In the genomic region with DNA sequence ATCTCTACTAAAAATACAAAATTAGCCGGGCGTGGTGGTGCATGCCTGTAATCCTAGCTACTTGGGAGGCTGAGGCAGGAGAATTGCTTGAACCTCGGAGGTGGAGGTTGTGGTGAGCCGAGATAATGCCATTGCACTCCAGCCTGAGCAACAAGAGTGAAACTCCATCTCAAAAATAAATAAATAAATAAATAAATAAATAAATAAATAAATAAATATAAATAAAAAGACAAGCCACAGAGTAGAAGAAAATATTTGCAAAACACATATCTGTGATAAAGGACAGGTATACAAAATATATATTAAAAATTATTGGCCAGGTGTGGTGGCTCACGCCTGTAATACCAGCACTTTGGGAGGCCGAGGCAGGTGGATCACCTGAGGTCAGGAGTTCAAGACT, we compare ENCODE assay signal across 2 cellular contexts.
DNase-seq lines count a peak whose midpoint lies in the region; ATAC-seq, FAIRE-seq and TF ChIP-seq lines count a peak whose summit lies in the region.
"Not testable (repeated sequence)": the region's sequence is repeated elsewhere in the genome, so short reads cannot be mapped to it uniquely, and the experiment has no call there.

No MANE protein-coding gene starts in this region.

- not testable (repeated sequence) for H3K4me1 ChIP-seq in A549; HEK293 (ENCODE audit: control insufficient read depth, insufficient read depth, low read length)

- ATAC-seq in A549 = not testable (repeated sequence)

- DNase-seq in A549 (ENCODE audit: low read depth in 1 of 2, low spot score in 1 of 2) = not testable (repeated sequence)

- not testable (repeated sequence) for H3K36me3 ChIP-seq in HEK293 (ENCODE audit: control insufficient read depth in 2 of 2, insufficient read depth in 1 of 2, low read length in 2 of 2)

- not testable (repeated sequence) for H3K27ac ChIP-seq in A549; HEK293 (ENCODE audit: extremely low read depth, low read depth, low read length)

- not testable (repeated sequence) for H3K9me3 ChIP-seq in A549; HEK293 (ENCODE audit: control insufficient read depth, insufficient read depth, low read depth, low read length)

- H3K4me2 ChIP-seq in A549 = not testable (repeated sequence)

- not testable (repeated sequence) for FAIRE-seq in A549 (lab: Jason Lieb, UNC)

- TF ChIP-seq RAD21 in A549 (conservative IDR thresholded peaks at IDR 0.05 in 1 of 2, IDR thresholded peaks at IDR 0.05 in 1 of 2) = not testable (repeated sequence)

- TF ChIP-seq EP300 in A549 (IDR thresholded peaks at IDR 0.05) = not testable (repeated sequence)

- not testable (repeated sequence) for H3K4me3 ChIP-seq in A549; HEK293 (ENCODE audit: low read depth, low read length)

- TF ChIP-seq CTCF in A549 (IDR thresholded peaks at IDR 0.05); HEK293 (tag by site-specific recombination; IDR thresholded peaks at IDR 0.05): not testable (repeated sequence)

- TF ChIP-seq POLR2A in A549 (IDR thresholded peaks at IDR 0.05; ENCODE audit: low read length) = not testable (repeated sequence)

- POLR2A ChIA-PET in A549 (lab: Yijun Ruan, JAX); HEK293 (lab: Yijun Ruan, JAX): not testable (repeated sequence)

- CTCF ChIA-PET in A549 (lab: Yijun Ruan, JAX) (interaction anchor here (0.7 kb wide), 1 partner anchor 205 kb away, joined by 3 read pairs; no protein-coding TSS in a partner anchor), HEK293 (lab: Yijun Ruan, JAX) (interaction anchor here (0.6 kb wide), 1 partner anchor 186 kb away, joined by 4 read pairs; no protein-coding TSS in a partner anchor)

- 69% methylated on average over 6 of the region's 6 CpGs for WGBS in A549 (ENCODE audit: missing lambda C conversion rate)

TF ChIP-seq in A549, 52 proteins besides CTCF, POLR2A, EP300 and RAD21:
- peak; percentile 15; the same call in 1 of the 2 replicates for TF ChIP-seq ZC3H11A (IDR thresholded peaks at IDR 0.05)

TF ChIP-seq in HEK293, 187 proteins besides CTCF, POLR2A, EP300 and RAD21 (continues in another document):
- TF ChIP-seq, protein P1, sequence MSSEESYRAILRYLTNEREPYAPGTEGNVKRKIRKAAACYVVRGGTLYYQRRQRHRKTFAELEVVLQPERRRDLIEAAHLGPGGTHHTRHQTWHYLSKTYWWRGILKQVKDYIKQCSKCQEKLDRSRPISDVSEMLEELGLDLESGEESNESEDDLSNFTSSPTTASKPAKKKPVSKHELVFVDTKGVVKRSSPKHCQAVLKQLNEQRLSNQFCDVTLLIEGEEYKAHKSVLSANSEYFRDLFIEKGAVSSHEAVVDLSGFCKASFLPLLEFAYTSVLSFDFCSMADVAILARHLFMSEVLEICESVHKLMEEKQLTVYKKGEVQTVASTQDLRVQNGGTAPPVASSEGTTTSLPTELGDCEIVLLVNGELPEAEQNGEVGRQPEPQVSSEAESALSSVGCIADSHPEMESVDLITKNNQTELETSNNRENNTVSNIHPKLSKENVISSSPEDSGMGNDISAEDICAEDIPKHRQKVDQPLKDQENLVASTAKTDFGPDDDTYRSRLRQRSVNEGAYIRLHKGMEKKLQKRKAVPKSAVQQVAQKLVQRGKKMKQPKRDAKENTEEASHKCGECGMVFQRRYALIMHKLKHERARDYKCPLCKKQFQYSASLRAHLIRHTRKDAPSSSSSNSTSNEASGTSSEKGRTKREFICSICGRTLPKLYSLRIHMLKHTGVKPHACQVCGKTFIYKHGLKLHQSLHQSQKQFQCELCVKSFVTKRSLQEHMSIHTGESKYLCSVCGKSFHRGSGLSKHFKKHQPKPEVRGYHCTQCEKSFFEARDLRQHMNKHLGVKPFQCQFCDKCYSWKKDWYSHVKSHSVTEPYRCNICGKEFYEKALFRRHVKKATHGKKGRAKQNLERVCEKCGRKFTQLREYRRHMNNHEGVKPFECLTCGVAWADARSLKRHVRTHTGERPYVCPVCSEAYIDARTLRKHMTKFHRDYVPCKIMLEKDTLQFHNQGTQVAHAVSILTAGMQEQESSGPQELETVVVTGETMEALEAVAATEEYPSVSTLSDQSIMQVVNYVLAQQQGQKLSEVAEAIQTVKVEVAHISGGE (tag by site-specific recombination; conservative IDR thresholded peaks at IDR 0.05; ENCODE audit: low read depth) = peak; percentile 73
- peak; percentile 37 for TF ChIP-seq ZNF510 (tag by site-specific recombination; IDR thresholded peaks at IDR 0.05; ENCODE audit: insufficient replicate concordance)
- peak; percentile 32 for TF ChIP-seq ZNF654 (tag by site-specific recombination; IDR thresholded peaks at IDR 0.05; ENCODE audit: low read depth)
- TF ChIP-seq ZNF558 (tag by site-specific recombination; IDR thresholded peaks at IDR 0.05) = peak; percentile 57; the same call in 1 of the 2 replicates
- peak; percentile 84 for TF ChIP-seq ZNF426 (tag by site-specific recombination; IDR thresholded peaks at IDR 0.05)
- TF ChIP-seq ZBTB8A (tag by site-specific recombination; IDR thresholded peaks at IDR 0.05) = peak; percentile 60; the same call in 1 of the 2 replicates
- TF ChIP-seq ZNF394 (tag by site-specific recombination; IDR thresholded peaks at IDR 0.05; ENCODE audit: borderline replicate concordance) = peak; percentile 92
- TF ChIP-seq ZNF433 (tag by site-specific recombination; IDR thresholded peaks at IDR 0.05; ENCODE audit: low read depth) = peak; percentile 76; the same call in 1 of the 2 replicates
- peak; percentile 82 for TF ChIP-seq ZNF555 (tag by site-specific recombination; conservative IDR thresholded peaks at IDR 0.05)
- TF ChIP-seq ZNF560 (tag by site-specific recombination; IDR thresholded peaks at IDR 0.05; ENCODE audit: borderline replicate concordance) = peak; percentile 49; the same call in 1 of the 2 replicates
- peak; percentile 37; the same call in 1 of the 2 replicates for TF ChIP-seq ZNF140 (tag by site-specific recombination; IDR thresholded peaks at IDR 0.05)
- peak; percentile 41; the same call in 1 of the 2 replicates for TF ChIP-seq ZNF266 (tag by site-specific recombination; IDR thresholded peaks at IDR 0.05; ENCODE audit: low read depth)
- TF ChIP-seq, protein P2, sequence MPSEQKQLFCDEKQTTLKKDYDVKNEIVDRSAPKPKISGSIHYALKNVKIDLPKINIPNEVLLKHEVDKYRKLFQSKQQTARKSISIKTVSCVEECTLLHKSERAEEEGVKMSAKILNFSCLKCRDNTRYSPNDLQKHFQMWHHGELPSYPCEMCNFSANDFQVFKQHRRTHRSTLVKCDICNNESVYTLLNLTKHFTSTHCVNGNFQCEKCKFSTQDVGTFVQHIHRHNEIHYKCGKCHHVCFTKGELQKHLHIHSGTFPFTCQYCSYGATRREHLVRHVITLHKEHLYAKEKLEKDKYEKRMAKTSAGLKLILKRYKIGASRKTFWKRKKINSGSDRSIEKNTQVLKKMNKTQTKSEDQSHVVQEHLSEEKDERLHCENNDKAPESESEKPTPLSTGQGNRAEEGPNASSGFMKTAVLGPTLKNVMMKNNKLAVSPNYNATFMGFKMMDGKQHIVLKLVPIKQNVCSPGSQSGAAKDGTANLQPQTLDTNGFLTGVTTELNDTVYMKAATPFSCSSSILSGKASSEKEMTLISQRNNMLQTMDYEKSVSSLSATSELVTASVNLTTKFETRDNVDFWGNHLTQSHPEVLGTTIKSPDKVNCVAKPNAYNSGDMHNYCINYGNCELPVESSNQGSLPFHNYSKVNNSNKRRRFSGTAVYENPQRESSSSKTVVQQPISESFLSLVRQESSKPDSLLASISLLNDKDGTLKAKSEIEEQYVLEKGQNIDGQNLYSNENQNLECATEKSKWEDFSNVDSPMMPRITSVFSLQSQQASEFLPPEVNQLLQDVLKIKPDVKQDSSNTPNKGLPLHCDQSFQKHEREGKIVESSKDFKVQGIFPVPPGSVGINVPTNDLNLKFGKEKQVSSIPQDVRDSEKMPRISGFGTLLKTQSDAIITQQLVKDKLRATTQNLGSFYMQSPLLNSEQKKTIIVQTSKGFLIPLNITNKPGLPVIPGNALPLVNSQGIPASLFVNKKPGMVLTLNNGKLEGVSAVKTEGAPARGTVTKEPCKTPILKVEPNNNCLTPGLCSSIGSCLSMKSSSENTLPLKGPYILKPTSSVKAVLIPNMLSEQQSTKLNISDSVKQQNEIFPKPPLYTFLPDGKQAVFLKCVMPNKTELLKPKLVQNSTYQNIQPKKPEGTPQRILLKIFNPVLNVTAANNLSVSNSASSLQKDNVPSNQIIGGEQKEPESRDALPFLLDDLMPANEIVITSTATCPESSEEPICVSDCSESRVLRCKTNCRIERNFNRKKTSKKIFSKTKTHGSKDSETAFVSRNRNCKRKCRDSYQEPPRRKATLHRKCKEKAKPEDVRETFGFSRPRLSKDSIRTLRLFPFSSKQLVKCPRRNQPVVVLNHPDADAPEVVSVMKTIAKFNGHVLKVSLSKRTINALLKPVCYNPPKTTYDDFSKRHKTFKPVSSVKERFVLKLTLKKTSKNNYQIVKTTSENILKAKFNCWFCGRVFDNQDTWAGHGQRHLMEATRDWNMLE (tag by site-specific recombination; conservative IDR thresholded peaks at IDR 0.05; ENCODE audit: low read depth) = peak; percentile 86
- TF ChIP-seq ZNF623 (tag by site-specific recombination; IDR thresholded peaks at IDR 0.05) = peak; percentile 58
